In genomic region chr9:105198023-105198422, GRCh38 we compare ENCODE assay signal across 31 cellular contexts.
"Had no signal": no experiment of that assay in that cellular context is flagged by ENCODE, and none has a peak within 500 bp of the region (broad histone marks: within the 10 kb centered on the region; RNA-seq: fewer than 3 reads in every experiment).

No MANE protein-coding gene starts in this region.

- DNase-seq: hypothalamus; immature natural killer cell; kidney; left colon; left lung; lower lobe of right lung; mammary epithelial cell; mesendoderm; naive B cell; natural killer cell; nephron progenitor cell; occipital lobe; ovary; right lobe of liver; stimulated activated CD4-positive, alpha-beta T cell treated with anti-CD3 and anti-CD28 coated beads, Interleukin-1b, Interleukin-23, amount 100 ng/mL, for 48 hours; stimulated activated CD4-positive, alpha-beta T cell treated with anti-CD3 and anti-CD28 coated beads, Interleukin-2, amount 100 ng/mL, for 48 hours; stimulated activated CD4-positive, alpha-beta T cell treated with anti-CD3 and anti-CD28 coated beads, Interleukin-4, amount 100 ng/mL, for 4 hours; stimulated activated CD8-positive, alpha-beta memory T cell treated with anti-CD3 and anti-CD28 coated beads, Interleukin-4, amount 100 ng/mL, for 48 hours; stimulated activated naive CD4-positive, alpha-beta T cell treated with Interleukin-2 at 50 U/mL for 16 hours; stimulated activated naive CD8-positive, alpha-beta T cell treated with anti-CD3 and anti-CD28 coated beads, Interleukin-15, amount 100 ng/mL, for 72 hours; substantia nigra; upper lobe of left lung had no signal

- H3K4me1 Mint-ChIP-seq: immature natural killer cell; naive B cell; natural killer cell; neural progenitor cell; stimulated activated memory B cell treated with anti-CD40 and anti-IgM and Interleukin-4, amounts not matched to agents 10 μg/mL and 1 μg/mL and 100 μg/mL, for 72 hours; stimulated activated naive CD8-positive, alpha-beta T cell treated with anti-CD3 and anti-CD28 coated beads, Interleukin-15, amount 100 ng/mL, for 72 hours had no signal

- H3K36me3 Mint-ChIP-seq: immature natural killer cell; mesothelial cell of epicardium; naive B cell; natural killer cell; neural progenitor cell; stimulated activated memory B cell treated with anti-CD40 and anti-IgM and Interleukin-4, amounts not matched to agents 10 μg/mL and 1 μg/mL and 100 μg/mL, for 72 hours had no signal

- H3K9me3 ChIP-seq: left lung, lower lobe of right lung, neutrophil, ovary, right atrium auricular region, right lobe of liver, tibial nerve, upper lobe of left lung, vagina had no signal

- H2AFZ ChIP-seq: neural progenitor cell had no signal

- H3K4me3 Mint-ChIP-seq: immature natural killer cell; mesothelial cell of epicardium; naive B cell; natural killer cell; nephron progenitor cell; neural progenitor cell; stimulated activated memory B cell treated with anti-CD40 and anti-IgM and Interleukin-4, amounts not matched to agents 10 μg/mL and 1 μg/mL and 100 μg/mL, for 72 hours; stimulated activated naive CD8-positive, alpha-beta T cell treated with anti-CD3 and anti-CD28 coated beads, Interleukin-15, amount 100 ng/mL, for 72 hours had no signal

- H3K27me3 ChIP-seq: left lung, neural progenitor cell, neutrophil, ovary, right atrium auricular region, right lobe of liver, tibial nerve, upper lobe of left lung, vagina had no signal

- H3K27ac ChIP-seq: left lung, lower lobe of right lung, neural progenitor cell, neutrophil, ovary, right atrium auricular region, right lobe of liver, tibial nerve, upper lobe of left lung, vagina had no signal

- H3K9ac ChIP-seq: neural progenitor cell had no signal

- H3K27me3 Mint-ChIP-seq: progenitor cell of endocrine pancreas had no signal

- H3K36me3 ChIP-seq: left lung, lower lobe of right lung, neural progenitor cell, neutrophil, ovary, right atrium auricular region, right lobe of liver, tibial nerve, upper lobe of left lung, vagina had no signal

- H3K4me2 ChIP-seq: neural progenitor cell, smooth muscle cell had no signal

- ATAC-seq: left colon; left lung; lower lobe of right lung; natural killer cell; right lobe of liver; stimulated activated memory B cell treated with anti-CD40 and anti-IgM and Interleukin-4, amounts not matched to agents 10 μg/mL and 1 μg/mL and 100 μg/mL, for 72 hours; stimulated activated naive CD8-positive, alpha-beta T cell treated with anti-CD3 and anti-CD28 coated beads, Interleukin-15, amount 100 ng/mL, for 72 hours had no signal

- H3K4me3 ChIP-seq: left lung, lower lobe of right lung, neural progenitor cell, ovary, right atrium auricular region, right lobe of liver, smooth muscle cell, tibial nerve, upper lobe of left lung, vagina had no signal

- H3K27ac Mint-ChIP-seq: immature natural killer cell; mesothelial cell of epicardium; naive B cell; natural killer cell; nephron progenitor cell; neural progenitor cell; progenitor cell of endocrine pancreas; stimulated activated memory B cell treated with anti-CD40 and anti-IgM and Interleukin-4, amounts not matched to agents 10 μg/mL and 1 μg/mL and 100 μg/mL, for 72 hours; stimulated activated naive CD8-positive, alpha-beta T cell treated with anti-CD3 and anti-CD28 coated beads, Interleukin-15, amount 100 ng/mL, for 72 hours had no signal

- H3K4me1 ChIP-seq: neural progenitor cell, right atrium auricular region, tibial nerve had no signal

- H3K9me3 Mint-ChIP-seq: immature natural killer cell; mesothelial cell of epicardium; natural killer cell; neural progenitor cell; stimulated activated memory B cell treated with anti-CD40 and anti-IgM and Interleukin-4, amounts not matched to agents 10 μg/mL and 1 μg/mL and 100 μg/mL, for 72 hours; stimulated activated naive CD8-positive, alpha-beta T cell treated with anti-CD3 and anti-CD28 coated beads, Interleukin-15, amount 100 ng/mL, for 72 hours had no signal
